Comparison of ENCODE assay signal across 1 cellular context in the genomic region with DNA sequence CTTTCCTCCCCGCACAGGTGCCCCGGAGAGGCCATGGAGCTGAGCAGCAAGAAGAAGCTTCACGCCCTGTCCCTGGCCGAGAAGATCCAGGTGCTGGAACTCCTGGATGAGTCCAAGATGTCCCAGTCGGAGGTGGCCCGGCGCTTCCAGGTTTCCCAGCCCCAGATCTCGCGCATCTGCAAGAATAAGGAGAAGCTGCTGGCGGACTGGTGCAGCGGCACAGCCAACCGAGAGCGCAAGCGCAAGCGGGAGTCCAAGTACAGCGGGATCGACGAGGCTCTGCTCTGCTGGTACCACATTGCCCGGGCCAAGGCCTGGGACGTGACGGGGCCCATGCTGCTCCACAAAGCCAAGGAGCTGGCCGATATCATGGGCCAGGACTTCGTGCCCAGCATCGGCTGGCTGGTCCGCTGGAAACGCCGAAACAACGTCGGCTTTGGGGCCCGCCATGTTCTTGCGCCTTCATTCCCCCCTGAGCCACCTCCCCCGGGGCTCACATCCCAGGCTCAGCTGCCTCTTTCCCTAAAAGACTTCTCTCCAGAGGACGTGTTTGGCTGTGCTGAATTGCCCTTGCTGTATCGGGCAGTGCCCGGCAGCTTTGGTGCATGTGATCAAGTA.
A peak's percentile ranks its signal among the peaks of the same experiment; 100 is the strongest.
TF ChIP-seq lines count a peak whose summit lies in the region.

No MANE protein-coding gene starts in this region.

TF ChIP-seq in HepG2, 621 proteins besides CTCF, POLR2A, EP300 and RAD21:
- TF ChIP-seq HOXA3 (CRISPR knock-in tag; IDR thresholded peaks at IDR 0.05) (0 out of 2 replicates have a peak, but pooled peaks have one; percentile 23), AGO1 (IDR thresholded peaks at IDR 0.05; ENCODE audit: low read depth, low read length, poor library complexity, severe bottlenecking) (peak; percentile 14), ZBTB38 (CRISPR knock-in tag; IDR thresholded peaks at IDR 0.05) (0 out of 2 replicates have a peak, but pooled peaks have one; percentile 19), ZFP91 (CRISPR knock-in tag; IDR thresholded peaks at IDR 0.05; ENCODE audit: borderline replicate concordance) (no peak), ZNF451 (CRISPR knock-in tag; IDR thresholded peaks at IDR 0.05) (no peak), PHF20 (CRISPR knock-in tag; IDR thresholded peaks at IDR 0.05) (no peak), NPAS2 (CRISPR knock-in tag; IDR thresholded peaks at IDR 0.05; ENCODE audit: borderline replicate concordance) (0 out of 2 replicates have a peak, but pooled peaks have one; percentile 28), ZFP1 (CRISPR knock-in tag; IDR thresholded peaks at IDR 0.05) (no peak)
- TF ChIP-seq, protein P1, sequence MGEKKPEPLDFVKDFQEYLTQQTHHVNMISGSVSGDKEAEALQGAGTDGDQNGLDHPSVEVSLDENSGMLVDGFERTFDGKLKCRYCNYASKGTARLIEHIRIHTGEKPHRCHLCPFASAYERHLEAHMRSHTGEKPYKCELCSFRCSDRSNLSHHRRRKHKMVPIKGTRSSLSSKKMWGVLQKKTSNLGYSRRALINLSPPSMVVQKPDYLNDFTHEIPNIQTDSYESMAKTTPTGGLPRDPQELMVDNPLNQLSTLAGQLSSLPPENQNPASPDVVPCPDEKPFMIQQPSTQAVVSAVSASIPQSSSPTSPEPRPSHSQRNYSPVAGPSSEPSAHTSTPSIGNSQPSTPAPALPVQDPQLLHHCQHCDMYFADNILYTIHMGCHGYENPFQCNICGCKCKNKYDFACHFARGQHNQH (CRISPR knock-in tag; IDR thresholded peaks at IDR 0.05): no peak
